ENCODE assay signal across 8 cellular contexts in genomic region chr1:244047739-244048565, GRCh38. TPM values are rescaled to one million over a fixed set of nuclear protein-coding genes. Genes with fewer than 3 reads are reported as not detected.
DNase-seq lines count a peak whose midpoint lies in the region; ATAC-seq and TF ChIP-seq lines count a peak whose summit lies in the region.

No MANE protein-coding gene starts in this region.

- H3K9me3 ChIP-seq in left lung = no peaks in the 10 kb centered on the region

- H3K27ac ChIP-seq in C4-2B (peak overlapping the region; percentile 53), left lung (peak overlapping the region; percentile 95 to 97)

- DNase-seq in NCI-H69 (lab: John Stamatoyannopoulos, UW) = peak; percentile 100
- DNase-seq in activated CD4-positive, alpha-beta T cell treated with anti-CD3 and anti-CD28 coated beads, Interleukin-2, amount 50 U/mL, for 1 hour = peak; percentile 96
- DNase-seq in dedifferentiated amniotic fluid mesenchymal stem cell (ENCODE audit: extremely low spot score) = peak; percentile 98
- DNase-seq in left lung = peak; percentile 98 to 100
- DNase-seq in stimulated activated CD4-positive, alpha-beta T cell treated with anti-CD3 and anti-CD28 coated beads, Interleukin-2, amount 100 ng/mL, for 4 hours (ENCODE audit: low read depth) = peak; percentile 96

- intact Hi-C loops in left lung (cut with DNase I) = no loop called here

- TF ChIP-seq CTCF in C4-2B (conservative IDR thresholded peaks at IDR 0.05) (no peak), left lung (IDR thresholded peaks at IDR 0.05) (no peak)

- H3K4me3 ChIP-seq in left lung = peak overlapping the region; percentile 50 to 59

- peaks cover 9 to 39% of the 10 kb centered on the region in 2 donors for H3K4me1 ChIP-seq in left lung

- no peaks in the 10 kb centered on the region for H3K27me3 ChIP-seq in left lung

- ATAC-seq in GM19372 (IDR thresholded peaks at IDR 0.05; ENCODE audit: low read depth, unreplicated experiment) = peak; percentile 65
- peak; percentile 81 for ATAC-seq in HG03521 (IDR thresholded peaks at IDR 0.05; ENCODE audit: unreplicated experiment)
- peak; percentile 92 for ATAC-seq in left lung

- no peaks in the 10 kb centered on the region for H3K36me3 ChIP-seq in left lung

RNA-seq across cellular contexts. Expression of gene ZBTB18, which starts 3.1 kb away (rescaled TPM):
- total RNA-seq in left lung = 10 to 100 TPM; 20.6 to 23.5 TPM

Comparison
In these comparisons a context has a peak if more than half of its experiments do, and no peak if none do; other contexts are left out.
1. Peak in every context shown above with its lines: DNase-seq, ATAC-seq, H3K4me3 ChIP-seq and H3K27ac ChIP-seq.